11 cellular contexts compared by ENCODE assay signal in the genomic region with DNA sequence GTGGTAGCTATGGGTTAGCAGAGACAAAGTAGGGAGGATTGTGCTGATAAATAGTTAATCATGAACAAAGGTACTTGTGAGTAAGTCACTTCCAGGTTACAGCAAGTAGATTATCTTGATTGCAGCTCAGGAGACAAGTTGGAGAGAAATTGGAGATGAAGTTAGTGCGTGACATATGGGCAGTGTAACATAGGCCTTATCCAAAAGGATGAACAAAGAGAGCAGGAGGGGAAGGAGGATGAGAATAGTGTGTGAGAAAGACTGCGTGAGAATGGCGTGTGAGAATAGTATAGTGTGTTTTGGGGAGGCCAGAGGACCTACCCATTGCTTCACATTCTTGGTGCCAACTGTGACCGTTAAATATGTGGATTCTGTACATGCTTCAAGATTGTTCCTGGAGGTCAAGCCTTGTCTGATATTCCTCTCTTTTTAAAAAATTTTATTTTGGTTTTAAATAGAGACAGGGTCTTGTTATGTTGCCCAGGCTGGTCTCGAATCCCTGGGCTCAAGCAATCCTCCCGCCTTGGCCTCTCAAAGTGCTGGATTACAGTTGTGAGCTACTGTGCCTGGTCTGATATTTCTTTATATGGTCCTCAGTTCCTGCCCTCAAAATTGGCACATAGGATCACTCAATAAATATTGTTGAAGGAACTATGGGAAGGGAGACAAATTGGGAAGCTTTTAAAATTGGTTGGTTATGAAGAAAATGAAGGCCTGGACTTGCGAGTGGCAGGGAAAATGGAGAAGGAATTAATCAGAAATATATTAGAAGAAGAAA. TPM values are rescaled to one million over a fixed set of nuclear protein-coding genes. Genes with fewer than 3 reads are reported as not detected.
DNase-seq lines count a peak whose midpoint lies in the region; ATAC-seq and TF ChIP-seq lines count a peak whose summit lies in the region.
"Had no signal": no experiment of that assay in that cellular context is flagged by ENCODE, and none has a peak within 500 bp of the region (broad histone marks: within the 10 kb centered on the region; RNA-seq: fewer than 3 reads in every experiment).

No MANE protein-coding gene starts in this region.

- no peak for ATAC-seq in RWPE2 (ENCODE audit: low read depth)
- ATAC-seq in GM19351 (IDR thresholded peaks at IDR 0.05; ENCODE audit: unreplicated experiment), result no peak

- peaks cover 26% of the 10 kb centered on the region for H3K4me1 Mint-ChIP-seq in progenitor cell of endocrine pancreas (ENCODE audit: low read depth)

- H3K27ac ChIP-seq in DOHH2 (ENCODE audit: low read depth, low read length), result no peak overlapping the region
- H3K27ac ChIP-seq in RWPE2 (ENCODE audit: poor library complexity, severe bottlenecking), result peak overlapping the region; percentile 89
- peak overlapping the region in 2 of 4 donors; percentile 36 to 98 for H3K27ac ChIP-seq in tibial nerve

- H3K79me2 ChIP-seq in DOHH2 (ENCODE audit: control insufficient read depth, low read length), result peaks cover 77% of the 10 kb centered on the region

- TF ChIP-seq CTCF in DOHH2 (IDR thresholded peaks at IDR 0.05; ENCODE audit: low read depth, low read length, poor library complexity, severe bottlenecking) (no peak), RWPE2 (IDR thresholded peaks at IDR 0.05; ENCODE audit: poor library complexity, severe bottlenecking) (no peak), fibroblast of the aortic adventitia (IDR thresholded peaks at IDR 0.05; ENCODE audit: insufficient read depth, low read length) (no peak), progenitor cell of endocrine pancreas (IDR thresholded peaks at IDR 0.05; ENCODE audit: unreplicated experiment) (no peak), tibial nerve (IDR thresholded peaks at IDR 0.05) (no peak)

- peak overlapping the region; percentile 85 for H3K4me3 Mint-ChIP-seq in progenitor cell of endocrine pancreas (ENCODE audit: low read depth)

- DNase-seq in RWPE2 (ENCODE audit: low spot score) (no peak), fibroblast of the aortic adventitia (ENCODE audit: low read depth) (no peak), progenitor cell of endocrine pancreas (ENCODE audit: low spot score, unreplicated experiment) (no peak), mesenteric fat pad (ENCODE audit: low spot score) (no peak), tibial nerve (ENCODE audit: low spot score in 2 of 2) (no peak), NCI-H2227 treated with DMSO at 0.1 percent for 48 hours (lab: John Stamatoyannopoulos, UW) (no peak)
- DNase-seq: activated CD8-positive, alpha-beta memory T cell treated with anti-CD3 and anti-CD28 coated beads, Interleukin-2, amount 50 U/mL, for 4 hours; effector CD8-positive, alpha-beta T cell; NCI-H1105 had no signal

- H3K36me3 ChIP-seq in DOHH2 (ENCODE audit: control insufficient read depth, low read length) (peaks cover 19% of the 10 kb centered on the region), RWPE2 (ENCODE audit: low read depth) (peaks cover 46% of the 10 kb centered on the region), tibial nerve (no peaks in the 10 kb centered on the region)

- TF ChIP-seq EP300 in tibial nerve (IDR thresholded peaks at IDR 0.05), result no peak

- peak overlapping the region; percentile 98 for H3K27ac Mint-ChIP-seq in progenitor cell of endocrine pancreas

- no peaks in the 10 kb centered on the region for H3K27me3 Mint-ChIP-seq in progenitor cell of endocrine pancreas

- peaks cover 4% of the 10 kb centered on the region for H3K36me3 Mint-ChIP-seq in progenitor cell of endocrine pancreas (ENCODE audit: insufficient read depth)

- no peaks in the 10 kb centered on the region for H3K9me3 ChIP-seq in DOHH2 (ENCODE audit: control insufficient read depth, insufficient read depth, low read length)
- H3K9me3 ChIP-seq in RWPE2 (ENCODE audit: severe bottlenecking), result no peaks in the 10 kb centered on the region
- no peaks in the 10 kb centered on the region for H3K9me3 ChIP-seq in tibial nerve

- TF ChIP-seq POLR2A in tibial nerve (IDR thresholded peaks at IDR 0.05), result no peak

- H3K4me3 ChIP-seq in DOHH2 (ENCODE audit: low read length) (peak overlapping the region; percentile 22), RWPE2 (ENCODE audit: severe bottlenecking) (no peak overlapping the region), fibroblast of the aortic adventitia (ENCODE audit: low read depth, low read length) (peak overlapping the region; percentile 44), tibial nerve (no peak overlapping the region)

- H3F3A ChIP-seq in DOHH2 (ENCODE audit: control insufficient read depth, insufficient read depth), result peaks cover 16% of the 10 kb centered on the region

- H3K4me1 ChIP-seq in DOHH2 (ENCODE audit: control insufficient read depth, low read length), result peaks cover 76% of the 10 kb centered on the region
- peaks cover 21% of the 10 kb centered on the region for H3K4me1 ChIP-seq in RWPE2 (ENCODE audit: insufficient read depth, poor library complexity, severe bottlenecking)
- H3K4me1 ChIP-seq in tibial nerve, result peaks cover 0 to 66% (median 15%) of the 10 kb centered on the region in 4 donors

- H4K20me1 ChIP-seq in DOHH2 (ENCODE audit: control insufficient read depth, insufficient read depth, low read depth, low read length), result peaks cover 7% of the 10 kb centered on the region; the same call in 1 of the 2 replicates

- H3K27me3 ChIP-seq in DOHH2 (ENCODE audit: control insufficient read depth, low read length), result no peaks in the 10 kb centered on the region
- no peaks in the 10 kb centered on the region for H3K27me3 ChIP-seq in RWPE2 (ENCODE audit: insufficient read depth, poor library complexity, severe bottlenecking)
- H3K27me3 ChIP-seq in tibial nerve, result no peaks in the 10 kb centered on the region

- peak overlapping the region; percentile 97 for H3K4me2 ChIP-seq in DOHH2 (ENCODE audit: low read length)

- no peaks in the 10 kb centered on the region for H3K9me3 Mint-ChIP-seq in progenitor cell of endocrine pancreas (ENCODE audit: low read depth)

- 74 to 76% methylated on average over 7 of the region's 7 CpGs for WGBS in tibial nerve, 2 donors

- H3K9me2 ChIP-seq in DOHH2 (replicated peaks; ENCODE audit: control insufficient read depth, low read length), result no peaks in the 10 kb centered on the region

RNA-seq across cellular contexts. Expression of a gene that starts 3.2 kb away (rescaled TPM):
- total RNA-seq in fibroblast of the aortic adventitia (ENCODE audit: low replicate concordance) (148 and 176 TPM in 2 replicates), progenitor cell of endocrine pancreas (107 and 116 TPM in 2 replicates), mesenteric fat pad (129 TPM), tibial nerve (100 to 1,000 TPM in 2 of 4 donors, 10 to 100 TPM in 2; 99.2 to 120 (median 106) TPM)

Comparison
In these comparisons a context has a peak if more than half of its experiments do, and no peak if none do; other contexts are left out.
1. H3K4me3 ChIP-seq: peak in DOHH2 (single experiment) and fibroblast of the aortic adventitia (single experiment); none in RWPE2 (single experiment) and tibial nerve (0 of 4).